9 cellular contexts compared by ENCODE assay signal in the genomic region with DNA sequence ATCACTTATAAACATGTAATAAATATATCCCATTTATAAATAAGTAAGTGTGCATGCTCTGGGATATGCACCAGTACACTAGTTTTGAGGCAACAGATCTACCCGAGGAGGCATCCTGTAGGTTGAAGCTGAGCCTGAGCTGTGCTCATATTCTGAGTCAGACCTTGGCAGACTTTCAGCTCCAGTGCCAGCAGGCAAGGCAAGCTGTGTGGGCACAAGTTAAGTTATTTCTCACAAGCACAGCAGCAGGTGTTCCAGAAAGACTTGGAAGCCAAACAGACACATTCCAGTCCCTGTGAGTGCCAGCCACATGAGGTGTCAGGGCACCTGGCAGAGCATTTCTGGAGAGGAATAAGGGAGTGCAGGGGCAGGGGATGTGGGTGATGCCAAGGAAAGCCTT. TPM values are rescaled to one million over a fixed set of nuclear protein-coding genes. Genes with fewer than 3 reads are reported as not detected.
DNase-seq lines count a peak whose midpoint lies in the region; ATAC-seq, FAIRE-seq and TF ChIP-seq lines count a peak whose summit lies in the region.
"Had no signal": no experiment of that assay in that cellular context is flagged by ENCODE, and none has a peak within 500 bp of the region (broad histone marks: within the 10 kb centered on the region; RNA-seq: fewer than 3 reads in every experiment).

No MANE protein-coding gene starts in this region.

- POLR2A ChIA-PET in GM12878 (lab: Charles Lee) = no interaction called here

- no peaks in the 10 kb centered on the region for H3K79me2 ChIP-seq in GM12878 (ENCODE audit: control insufficient read depth, insufficient read depth, low read length)

- WGBS in GM12878 (ENCODE audit: insufficient coverage, insufficient replicate concordance, low lambda C conversion rate, missing lambda C conversion rate) = 0% methylated on average over 1 of the region's 1 CpG
- 45 to 70% methylated on average over 1 of the region's 1 CpG for WGBS in lung, 2 donors

- TF ChIP-seq CTCF in LNCaP clone FGC (IDR thresholded peaks at IDR 0.05; ENCODE audit: control insufficient read depth, extremely low read depth, insufficient read depth) (no peak), GM12878 (IDR thresholded peaks at IDR 0.05 in 2 of 3, conservative IDR thresholded peaks at IDR 0.05 in 1 of 3; ENCODE audit: control insufficient read depth in 2 of 3, extremely low read depth in 1 of 3, insufficient read depth in 1 of 3, low read depth in 3 of 3, low read length in 3 of 3) (no peak), lung (IDR thresholded peaks at IDR 0.05; ENCODE audit: control extremely low read depth, extremely low read depth) (no peak)

- H3K4me1 ChIP-seq in GM12878 (ENCODE audit: control insufficient read depth, insufficient read depth, low read length) = no peaks in the 10 kb centered on the region
- H3K4me1 ChIP-seq in lung (ENCODE audit: control insufficient read depth in 2 of 2, insufficient read depth in 2 of 2, low read length in 2 of 2) = no peaks in the 10 kb centered on the region

- in situ Hi-C loops in GM12878 (cut with MboI) = no loop called here

- RAD21 ChIA-PET in GM12878 (lab: Charles Lee; ENCODE audit: unreplicated experiment) = no interaction called here

- DNase-seq in CD1c-positive myeloid dendritic cell (ENCODE audit: extremely low spot score) = peak; percentile 43
- DNase-seq in LNCaP clone FGC (ENCODE audit: low read depth) = peak; percentile 78
- DNase-seq in GM12878 (ENCODE audit: low read depth, low spot score) = no peak
- peak; percentile 68 for DNase-seq in lung (ENCODE audit: low spot score)
- DNase-seq in activated CD4-positive, CD25-positive, alpha-beta regulatory T cell treated with anti-CD3 and anti-CD28 coated beads, Interleukin-2, amount 50 U/mL, for 72 hours = no peak
- no peak for DNase-seq in NCI-H82 (lab: John Stamatoyannopoulos, UW)
- DNase-seq in epidermal melanocyte (ENCODE audit: insufficient read length, low spot score) = no peak

- H3K36me3 ChIP-seq in GM12878 (ENCODE audit: control insufficient read depth in 2 of 2, insufficient read depth in 2 of 2, low read length in 1 of 2) = no peaks in the 10 kb centered on the region
- H3K36me3 ChIP-seq in lung (ENCODE audit: control insufficient read depth in 2 of 2, insufficient read depth in 2 of 2, low read length in 2 of 2) = no peaks in the 10 kb centered on the region
- H3K36me3 ChIP-seq: cardiac muscle cell had no signal

- TF ChIP-seq EP300 in GM12878 (IDR thresholded peaks at IDR 0.05; ENCODE audit: borderline replicate concordance in 1 of 2, control insufficient read depth in 1 of 2, low read depth in 2 of 2, low read length in 2 of 2) = no peak

- H3K27me3 ChIP-seq in GM12878 (replicated peaks in 1 of 2; ENCODE audit: control insufficient read depth in 2 of 2, insufficient read depth in 2 of 2, low read length in 1 of 2) (no peaks in the 10 kb centered on the region; a peak in 1 of 4 replicates), lung (ENCODE audit: control insufficient read depth, insufficient read depth) (no peaks in the 10 kb centered on the region)
- H3K27me3 ChIP-seq: cardiac muscle cell had no signal

- H3K4me3 ChIP-seq in LNCaP clone FGC (ENCODE audit: low read depth, low read length) = no peak overlapping the region
- no peak overlapping the region for H3K4me3 ChIP-seq in GM12878
- no peak overlapping the region for H3K4me3 ChIP-seq in lung
- H3K4me3 ChIP-seq: cardiac muscle cell had no signal

- BruUV-seq in GM12878 (replicated peaks; lab: Mats Ljungman, UMichigan) = no TSS peak

- no peak overlapping the region for H2AFZ ChIP-seq in GM12878 (ENCODE audit: control insufficient read depth, low read depth, low read length)

- H3K9ac ChIP-seq in GM12878 (ENCODE audit: control insufficient read depth, insufficient read depth, low read length) = no peak overlapping the region

- CTCF ChIA-PET in GM12878 (lab: Yijun Ruan, JAX) = interaction anchor here (0.9 kb wide), 1 partner anchor 56 kb away, joined by 3 read pairs; no protein-coding TSS in a partner anchor

- H3K27ac ChIP-seq in GM12878 (ENCODE audit: control insufficient read depth, insufficient read depth) = no peak overlapping the region
- no peak overlapping the region for H3K27ac ChIP-seq in lung (ENCODE audit: low read depth in 1 of 2, low read length in 1 of 2)
- H3K27ac ChIP-seq: cardiac muscle cell had no signal

- H3K4me2 ChIP-seq in GM12878 (ENCODE audit: control insufficient read depth, insufficient read depth) = no peak overlapping the region

- TF ChIP-seq RAD21 in GM12878 (IDR thresholded peaks at IDR 0.05; ENCODE audit: insufficient read depth, low read depth, low read length) = no peak

- no peak for TF ChIP-seq POLR2A in GM12878 (IDR thresholded peaks at IDR 0.05; ENCODE audit: low read depth, low read length)

- SMC1A ChIA-PET in GM12878 (lab: Charles Lee; ENCODE audit: uncharacterized antibody, unreplicated experiment) = no interaction called here

- intact Hi-C loops in GM12878 (cut with micrococcal nuclease; ENCODE audit: unreplicated experiment) = no loop called here

- FAIRE-seq in GM12878 (lab: Jason Lieb, UNC) = no peak

- 0 out of 3 replicates have a peak, but pooled peaks have one; percentile 44 for ATAC-seq in GM12878
- ATAC-seq in lung (ENCODE audit: insufficient read depth, low FRiP score) = peak; percentile 65
- no peak for ATAC-seq in HG03139 (IDR thresholded peaks at IDR 0.05; ENCODE audit: unreplicated experiment)

- H3K9me3 ChIP-seq in GM12878 (replicated peaks; ENCODE audit: control insufficient read depth, insufficient read depth, low read length) (no peaks in the 10 kb centered on the region), lung (ENCODE audit: control insufficient read depth in 2 of 2, insufficient read depth in 1 of 2, low read length in 1 of 2) (peaks cover 0 to 3% of the 10 kb centered on the region in 2 donors)

- no peaks in the 10 kb centered on the region for H4K20me1 ChIP-seq in GM12878 (ENCODE audit: control insufficient read depth, insufficient read depth)

TF ChIP-seq in GM12878, 131 proteins besides CTCF, POLR2A, EP300 and RAD21:
- no peak for TF ChIP-seq TAF1 (IDR thresholded peaks at IDR 0.05; ENCODE audit: borderline replicate concordance, low read depth, low read length)
- TF ChIP-seq NR2F1 (conservative IDR thresholded peaks at IDR 0.05) = no peak
- TF ChIP-seq, protein P1, sequence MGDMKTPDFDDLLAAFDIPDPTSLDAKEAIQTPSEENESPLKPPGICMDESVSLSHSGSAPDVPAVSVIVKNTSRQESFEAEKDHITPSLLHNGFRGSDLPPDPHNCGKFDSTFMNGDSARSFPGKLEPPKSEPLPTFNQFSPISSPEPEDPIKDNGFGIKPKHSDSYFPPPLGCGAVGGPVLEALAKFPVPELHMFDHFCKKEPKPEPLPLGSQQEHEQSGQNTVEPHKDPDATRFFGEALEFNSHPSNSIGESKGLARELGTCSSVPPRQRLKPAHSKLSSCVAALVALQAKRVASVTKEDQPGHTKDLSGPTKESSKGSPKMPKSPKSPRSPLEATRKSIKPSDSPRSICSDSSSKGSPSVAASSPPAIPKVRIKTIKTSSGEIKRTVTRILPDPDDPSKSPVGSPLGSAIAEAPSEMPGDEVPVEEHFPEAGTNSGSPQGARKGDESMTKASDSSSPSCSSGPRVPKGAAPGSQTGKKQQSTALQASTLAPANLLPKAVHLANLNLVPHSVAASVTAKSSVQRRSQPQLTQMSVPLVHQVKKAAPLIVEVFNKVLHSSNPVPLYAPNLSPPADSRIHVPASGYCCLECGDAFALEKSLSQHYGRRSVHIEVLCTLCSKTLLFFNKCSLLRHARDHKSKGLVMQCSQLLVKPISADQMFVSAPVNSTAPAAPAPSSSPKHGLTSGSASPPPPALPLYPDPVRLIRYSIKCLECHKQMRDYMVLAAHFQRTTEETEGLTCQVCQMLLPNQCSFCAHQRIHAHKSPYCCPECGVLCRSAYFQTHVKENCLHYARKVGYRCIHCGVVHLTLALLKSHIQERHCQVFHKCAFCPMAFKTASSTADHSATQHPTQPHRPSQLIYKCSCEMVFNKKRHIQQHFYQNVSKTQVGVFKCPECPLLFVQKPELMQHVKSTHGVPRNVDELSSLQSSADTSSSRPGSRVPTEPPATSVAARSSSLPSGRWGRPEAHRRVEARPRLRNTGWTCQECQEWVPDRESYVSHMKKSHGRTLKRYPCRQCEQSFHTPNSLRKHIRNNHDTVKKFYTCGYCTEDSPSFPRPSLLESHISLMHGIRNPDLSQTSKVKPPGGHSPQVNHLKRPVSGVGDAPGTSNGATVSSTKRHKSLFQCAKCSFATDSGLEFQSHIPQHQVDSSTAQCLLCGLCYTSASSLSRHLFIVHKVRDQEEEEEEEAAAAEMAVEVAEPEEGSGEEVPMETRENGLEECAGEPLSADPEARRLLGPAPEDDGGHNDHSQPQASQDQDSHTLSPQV (IDR thresholded peaks at IDR 0.05) = no peak

RNA-seq across cellular contexts. Expression of a gene that starts 1.3 kb away (rescaled TPM):
- 0.20 TPM in 1 of 2 replicates, not detected in the other for total RNA-seq in GM12878 (2013; cell fraction: nucleolus; rRNA removed)
- not detected in 2 replicates for total RNA-seq in GM12878 (2014; rRNA removed)
- not detected in 2 replicates for total RNA-seq in GM12878 (2014; rRNA removed; fragmentation: Illumina TruSeq; extraction: Trizol)
- total RNA-seq in GM12878 (2021) = not detected in 2 replicates
- polyA plus RNA-seq in GM12878 (2011; ENCODE audit: low read depth) = not detected
- not detected in 2 replicates for polyA plus RNA-seq in GM12878 (2011; rRNA removed)
- polyA plus RNA-seq in GM12878 (2011; cell fraction: cytosol; rRNA removed) = 0.10 TPM in 1 of 2 replicates, not detected in the other
- not detected in 2 replicates for polyA plus RNA-seq in GM12878 (2011; cell fraction: nucleus; rRNA removed)
- not detected in 2 replicates for polyA plus RNA-seq in GM12878 (2012)
- 0.03 TPM in 1 of 2 replicates, not detected in the other for polyA plus RNA-seq in GM12878 (2014; fragmentation: Illumina TruSeq; extraction: Trizol)
- not detected for polyA plus RNA-seq in GM12878 (2014; fragmentation: Nextera tagmentation; extraction: Ambion mirVana)
- polyA plus RNA-seq in GM12878 (2014; rRNA removed) = 0.03 TPM in 1 of 2 replicates, not detected in the other
- polyA plus RNA-seq in GM12878 (2016; fragmentation: Nextera tagmentation; extraction: Ambion mirVana) = not detected
- not detected in 2 replicates for polyA minus RNA-seq in GM12878 (2011; rRNA and poly(A)+ RNA removed)
- polyA minus RNA-seq in GM12878 (2011; cell fraction: cytosol; rRNA and poly(A)+ RNA removed) = not detected in 2 replicates
- polyA minus RNA-seq in GM12878 (2011; cell fraction: nucleus; rRNA and poly(A)+ RNA removed) = not detected in 2 replicates
- not detected for total RNA-seq in lung
- under 1 TPM in 1 of 2 donors, not detected in 1; 0.02 TPM for polyA plus RNA-seq in lung
- total RNA-seq: cardiac muscle cell had no signal
- polyA plus RNA-seq: cardiac muscle cell had no signal

Comparison
In these comparisons a context has a peak if more than half of its experiments do, and no peak if none do; other contexts are left out.
1. DNase-seq: peak in CD1c-positive myeloid dendritic cell (single experiment), LNCaP clone FGC (single experiment) and lung (single experiment); none in GM12878 (single experiment), activated CD4-positive, CD25-positive, alpha-beta regulatory T cell treated with anti-CD3 and anti-CD28 coated beads, Interleukin-2, amount 50 U/mL, for 72 hours (single experiment), NCI-H82 (single experiment) and epidermal melanocyte (single experiment).